7 cellular contexts compared by ENCODE assay signal in the genomic region with DNA sequence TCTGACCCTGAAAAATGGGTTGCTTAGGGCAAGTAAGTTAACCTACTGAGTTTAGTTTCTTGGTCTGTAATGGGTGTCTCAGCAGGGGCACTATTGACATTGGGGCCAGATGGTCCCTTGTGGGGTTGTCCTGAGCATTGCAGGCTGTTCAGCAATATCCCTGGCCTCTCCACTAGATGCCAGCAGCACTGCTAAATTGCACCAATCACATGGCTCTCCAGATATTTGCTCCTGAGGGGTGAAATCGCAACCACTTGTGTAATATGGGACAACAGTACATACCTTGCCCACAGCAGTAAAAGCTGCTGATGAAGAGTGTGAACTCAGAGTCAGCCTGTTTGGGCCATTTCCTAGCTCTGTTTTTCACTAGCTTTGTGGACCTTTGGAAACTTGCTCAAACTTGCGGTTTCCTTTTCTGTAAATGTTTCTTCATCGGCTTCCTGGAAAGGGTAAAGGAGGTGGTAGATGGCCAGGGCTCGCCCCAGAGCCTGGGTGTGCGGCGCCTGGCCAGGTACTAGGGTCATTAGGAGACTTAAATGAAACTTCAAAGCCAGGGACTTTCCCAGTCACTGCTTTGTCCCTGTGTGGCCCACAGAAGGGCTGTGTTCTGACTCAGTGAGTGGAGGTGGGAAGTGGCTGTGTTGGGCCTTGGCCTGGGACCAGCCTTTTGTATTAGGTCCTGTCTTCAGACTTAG. TPM values are rescaled to one million over a fixed set of nuclear protein-coding genes. Genes with fewer than 3 reads are reported as not detected.
DNase-seq lines count a peak whose midpoint lies in the region; ATAC-seq lines count a peak whose summit lies in the region.

No MANE protein-coding gene starts in this region.

- H3K4me3 Mint-ChIP-seq in T-helper 17 cell: no peak overlapping the region

- peak overlapping the region; percentile 90 for H3K27ac Mint-ChIP-seq in T-helper 17 cell

- DNase-seq in GM03348 (ENCODE audit: low spot score) (peak; percentile 90), T-helper 17 cell (no peak), mesenteric fat pad (ENCODE audit: low spot score) (peak; percentile 85), ureter (ENCODE audit: low spot score) (peak; percentile 67)
- DNase-seq in effector CD4-positive, alpha-beta T cell: peak; percentile 9

- H3K9me3 ChIP-seq in T-helper 17 cell (ENCODE audit: control insufficient read depth, low read length, poor library complexity, severe bottlenecking): no peaks in the 10 kb centered on the region

- H3K36me3 Mint-ChIP-seq in T-helper 17 cell (ENCODE audit: low read depth): peaks cover 15% of the 10 kb centered on the region

- ATAC-seq in GM19468 (IDR thresholded peaks at IDR 0.05; ENCODE audit: extremely low read depth, unreplicated experiment) (peak; percentile 45), HG03571 (IDR thresholded peaks at IDR 0.05; ENCODE audit: unreplicated experiment) (peak; percentile 81), T-helper 17 cell (peak; percentile 80)

- peaks cover 15% of the 10 kb centered on the region for H3K4me1 Mint-ChIP-seq in T-helper 17 cell

- no peaks in the 10 kb centered on the region for H3K27me3 Mint-ChIP-seq in T-helper 17 cell

RNA-seq across cellular contexts. Expression of a gene that starts 13.0 kb away (rescaled TPM):
- 10 to 100 TPM; 31.7 to 37.1 TPM for total RNA-seq in T-helper 17 cell
- total RNA-seq in mesenteric fat pad: 51.0 TPM
- total RNA-seq in ureter: 27.2 TPM

RNA-seq across cellular contexts. Expression of a gene that starts 39.7 kb away (rescaled TPM):
- total RNA-seq in T-helper 17 cell (1 to 10 TPM; 5.1 to 8.0 TPM), mesenteric fat pad (13.3 TPM), ureter (8.6 TPM)

RNA-seq across cellular contexts. Expression of a gene that starts 56.9 kb away (rescaled TPM):
- 1 to 10 TPM in 1 of 2 donors, not detected in 1; 7.4 TPM for total RNA-seq in T-helper 17 cell
- not detected for total RNA-seq in mesenteric fat pad
- total RNA-seq in ureter: 125 TPM

Comparison
In these comparisons a context has a peak if more than half of its experiments do, and no peak if none do; other contexts are left out.
1. DNase-seq: peak in GM03348 (single experiment), effector CD4-positive, alpha-beta T cell (single experiment), mesenteric fat pad (single experiment) and ureter (single experiment); none in T-helper 17 cell (0 of 3).
2. RNA of a gene that starts 56.9 kb away (total RNA-seq): 125 TPM in ureter (single experiment); 7.4 TPM in T-helper 17 cell and not detected in mesenteric fat pad (single experiment); every median in the first group is over 10 times any median in the second.
3. Peak in every context shown above with its lines, with median percentiles within 50 percentile points of each other: ATAC-seq.